In the genomic region with DNA sequence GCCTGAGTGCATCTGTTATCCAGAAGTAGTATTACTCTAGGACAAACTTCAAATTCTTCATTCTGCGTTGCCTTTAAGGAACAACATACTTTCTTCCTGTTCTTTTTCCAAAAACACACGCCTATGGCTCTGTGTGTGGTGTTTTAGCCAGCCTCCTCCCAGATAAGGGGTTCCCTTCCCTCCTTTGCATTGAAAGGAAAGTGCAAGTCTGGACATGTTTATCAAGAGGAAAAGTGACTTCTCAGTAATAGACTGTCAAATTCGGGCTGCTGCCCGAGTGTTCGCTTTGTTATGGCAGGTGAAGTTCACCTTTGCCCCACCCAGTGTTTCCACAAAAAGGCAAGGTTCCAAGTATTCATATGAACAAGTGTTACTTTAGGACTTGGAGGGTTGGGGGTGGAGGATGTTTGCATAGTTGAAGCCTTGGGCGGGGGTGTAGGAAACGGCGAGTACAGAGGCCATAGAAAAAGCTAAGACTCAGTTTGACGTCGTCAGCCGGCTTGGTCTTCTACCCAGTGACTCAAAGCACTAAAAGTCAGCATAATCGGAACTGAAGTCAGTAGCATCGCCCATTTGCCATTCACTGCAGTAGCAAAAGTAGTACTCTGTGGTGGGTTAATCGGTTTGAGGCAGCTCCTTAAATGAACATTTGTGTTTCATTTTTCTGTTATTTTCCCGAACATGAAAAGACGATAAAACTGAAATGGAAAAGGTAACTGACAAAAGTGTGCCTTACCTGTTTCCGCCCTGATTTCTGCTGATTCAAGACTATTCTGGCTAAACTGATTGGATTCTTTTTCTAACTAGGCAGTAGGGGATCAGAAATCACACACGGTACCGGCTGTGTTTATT, we compare ENCODE assay signal across 8 cellular contexts. TPM values are rescaled to one million over a fixed set of nuclear protein-coding genes. Genes with fewer than 3 reads are reported as not detected.
DNase-seq lines count a peak whose midpoint lies in the region; ATAC-seq and TF ChIP-seq lines count a peak whose summit lies in the region.

No MANE protein-coding gene starts in this region.

- peak overlapping the region; percentile 63 for H3K4me3 ChIP-seq in coronary artery
- peak overlapping the region in 1 of 2 donors; percentile 7 for H3K4me3 ChIP-seq in testis

- no peak for TF ChIP-seq CTCF in coronary artery (IDR thresholded peaks at IDR 0.05)
- TF ChIP-seq CTCF in testis (IDR thresholded peaks at IDR 0.05): no peak

- H3K27me3 ChIP-seq in testis: no peaks in the 10 kb centered on the region

- H3K36me3 Mint-ChIP-seq in natural killer cell treated with Interleukin-12 subunit alpha and Interleukin-12 subunit beta and Interleukin-15 and Interleukin-18, amount 100 ng/mL, for 72 hours: peaks cover 58% of the 10 kb centered on the region

- DNase-seq in activated CD4-positive, CD25-positive, alpha-beta regulatory T cell treated with anti-CD3 and anti-CD28 coated beads, Interleukin-2, amount 50 U/mL, for 16 hours (ENCODE audit: low read depth, low spot score): peak; percentile 71
- no peak for DNase-seq in coronary artery (ENCODE audit: low spot score)
- DNase-seq in natural killer cell treated with Interleukin-12 subunit alpha and Interleukin-12 subunit beta and Interleukin-15 and Interleukin-18, amount 100 ng/mL, for 72 hours (ENCODE audit: low spot score): peak; percentile 88
- DNase-seq in testis: peak; percentile 33
- no peak for DNase-seq in NCI-H1417 treated with DMSO at 0.1 percent for 48 hours (lab: John Stamatoyannopoulos, UW)
- DNase-seq in NCI-H1092 (lab: John Stamatoyannopoulos, UW): no peak

- peak overlapping the region in 1 of 2 donors; percentile 53 for H3K27ac ChIP-seq in coronary artery
- H3K27ac ChIP-seq in testis: peak overlapping the region in 1 of 2 donors; percentile 31

- no peaks in the 10 kb centered on the region for H3K9me3 Mint-ChIP-seq in natural killer cell treated with Interleukin-12 subunit alpha and Interleukin-12 subunit beta and Interleukin-15 and Interleukin-18, amount 100 ng/mL, for 72 hours

- no peaks in the 10 kb centered on the region for H3K36me3 ChIP-seq in testis (ENCODE audit: low read depth, missing control alignments)

- no peak for TF ChIP-seq POLR2A in testis (IDR thresholded peaks at IDR 0.05)

- 30 to 35% methylated on average over 19 of the region's 19 CpGs for WGBS in testis, 2 donors

- peak overlapping the region; percentile 98 for H3K4me3 Mint-ChIP-seq in natural killer cell treated with Interleukin-12 subunit alpha and Interleukin-12 subunit beta and Interleukin-15 and Interleukin-18, amount 100 ng/mL, for 72 hours

- H3K4me1 Mint-ChIP-seq in natural killer cell treated with Interleukin-12 subunit alpha and Interleukin-12 subunit beta and Interleukin-15 and Interleukin-18, amount 100 ng/mL, for 72 hours (ENCODE audit: low read depth in 2 of 2): peaks cover 72 to 75% of the 10 kb centered on the region in 2 donors

- no peaks in the 10 kb centered on the region for H3K9me3 ChIP-seq in testis

- intact Hi-C loops in testis (cut with DNase I; ENCODE audit: low total_unique reads): no loop called here

- H3K4me1 ChIP-seq in testis: no peaks in the 10 kb centered on the region

- H3K27ac Mint-ChIP-seq in natural killer cell treated with Interleukin-12 subunit alpha and Interleukin-12 subunit beta and Interleukin-15 and Interleukin-18, amount 100 ng/mL, for 72 hours: peak overlapping the region; percentile 96 to 100

- ATAC-seq in GM18499 (IDR thresholded peaks at IDR 0.05; ENCODE audit: insufficient read depth, unreplicated experiment) (peak; percentile 21), HG03439 (IDR thresholded peaks at IDR 0.05; ENCODE audit: unreplicated experiment) (peak; percentile 43)
- ATAC-seq in natural killer cell treated with Interleukin-12 subunit alpha and Interleukin-12 subunit beta and Interleukin-15 and Interleukin-18, amount 100 ng/mL, for 72 hours: peak; percentile 84 to 85

- H3K27me3 Mint-ChIP-seq in natural killer cell treated with Interleukin-12 subunit alpha and Interleukin-12 subunit beta and Interleukin-15 and Interleukin-18, amount 100 ng/mL, for 72 hours: no peaks in the 10 kb centered on the region

RNA-seq across cellular contexts. Expression of a gene that starts 12.5 kb away (rescaled TPM):
- 100 to 1,000 TPM; 174 to 192 TPM for total RNA-seq in natural killer cell treated with Interleukin-12 subunit alpha and Interleukin-12 subunit beta and Interleukin-15 and Interleukin-18, amount 100 ng/mL, for 72 hours
- 1 to 10 TPM; 3.5 to 4.1 TPM for total RNA-seq in testis
- 3.3 TPM for polyA plus RNA-seq in testis (ENCODE audit: insufficient read depth, low read depth, low replicate concordance)

Comparison
In these comparisons a context has a peak if more than half of its experiments do, and no peak if none do; other contexts are left out.
1. ATAC-seq: peak in every context shown above with its lines; median percentile 84 in natural killer cell treated with Interleukin-12 subunit alpha and Interleukin-12 subunit beta and Interleukin-15 and Interleukin-18, amount 100 ng/mL, for 72 hours; 43 in HG03439; 21 in GM18499.
2. DNase-seq: peak in activated CD4-positive, CD25-positive, alpha-beta regulatory T cell treated with anti-CD3 and anti-CD28 coated beads, Interleukin-2, amount 50 U/mL, for 16 hours (single experiment), natural killer cell treated with Interleukin-12 subunit alpha and Interleukin-12 subunit beta and Interleukin-15 and Interleukin-18, amount 100 ng/mL, for 72 hours (single experiment) and testis (single experiment); none in coronary artery (single experiment), NCI-H1417 treated with DMSO at 0.1 percent for 48 hours (single experiment) and NCI-H1092 (single experiment).
3. RNA of a gene that starts 12.5 kb away (total RNA-seq): 174 to 192 TPM in natural killer cell treated with Interleukin-12 subunit alpha and Interleukin-12 subunit beta and Interleukin-15 and Interleukin-18, amount 100 ng/mL, for 72 hours; 3.5 to 4.1 TPM in testis; every median in the first group is over 10 times any median in the second.